ENCODE assay signal across 8 cellular contexts in the genomic region with DNA sequence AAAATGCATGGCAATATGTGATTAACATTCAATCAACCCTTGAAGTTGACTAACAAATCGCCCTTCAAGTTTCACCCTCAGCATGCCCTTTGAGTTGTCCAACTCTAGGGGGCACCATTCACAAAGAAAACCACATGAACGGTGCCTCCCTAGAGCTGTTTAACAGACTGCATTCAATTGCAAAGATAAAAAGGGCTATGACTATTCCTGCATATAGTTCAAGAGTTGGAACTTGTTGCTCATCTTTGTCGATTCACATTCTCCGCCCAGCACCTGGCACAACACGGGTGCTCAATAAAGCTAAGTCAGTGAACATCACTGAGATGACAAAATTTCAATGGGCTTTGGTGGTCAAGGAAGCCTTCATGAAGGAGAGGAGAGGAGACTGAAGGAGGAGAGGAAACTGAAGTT.
DNase-seq lines count a peak whose midpoint lies in the region; ATAC-seq and TF ChIP-seq lines count a peak whose summit lies in the region.

No MANE protein-coding gene starts in this region.

- no peak overlapping the region for H3K18ac ChIP-seq in trophoblast cell (ENCODE audit: low read length)

- no peak overlapping the region for H3K9ac ChIP-seq in trophoblast cell (ENCODE audit: low read length)

- no peak overlapping the region for H2BK5ac ChIP-seq in trophoblast cell (ENCODE audit: low read depth, low read length, poor library complexity)

- no peak for DNase-seq in activated CD4-positive, CD25-positive, alpha-beta regulatory T cell treated with anti-CD3 and anti-CD28 coated beads, Interleukin-2, amount 50 U/mL, for 72 hours
- DNase-seq in KBM-7 (peak; percentile 69), SW480 (ENCODE audit: low spot score) (peak; percentile 50), fibroblast of mammary gland (ENCODE audit: low read depth) (peak; percentile 55), trophoblast cell (peak; percentile 15 to 78), HK-2 (ENCODE audit: unreplicated experiment) (no peak)

- H3K4ac ChIP-seq in trophoblast cell (ENCODE audit: low read depth, low read length): no peak overlapping the region

- H3K27me3 ChIP-seq in trophoblast cell (ENCODE audit: insufficient read depth, low read length): no peaks in the 10 kb centered on the region

- no peak overlapping the region for H4K91ac ChIP-seq in trophoblast cell (ENCODE audit: low read depth, low read length)

- no peak overlapping the region for H2BK120ac ChIP-seq in trophoblast cell (ENCODE audit: insufficient read depth, low read length, poor library complexity)

- no CpG with 5 or more reads among the region's 5 CpGs for WGBS in trophoblast cell (ENCODE audit: extremely low coverage, insufficient coverage, insufficient read length)

- no peaks in the 10 kb centered on the region for H3K79me1 ChIP-seq in trophoblast cell (ENCODE audit: low read length)

- H3K79me2 ChIP-seq in trophoblast cell (ENCODE audit: control insufficient read depth, insufficient read depth, low read length, poor library complexity): no peaks in the 10 kb centered on the region

- in situ Hi-C loops in KBM-7 (cut with MboI; ENCODE audit: low pct_unique_long_range_greater_than_20kb, low sequenced_read_pairs): no loop called here

- no peak overlapping the region for H3K4me3 ChIP-seq in fibroblast of mammary gland (ENCODE audit: control insufficient read depth, low read depth, low read length)
- no peak overlapping the region for H3K4me3 ChIP-seq in trophoblast cell (ENCODE audit: low read depth, low read length)

- no peak overlapping the region for H2AK5ac ChIP-seq in trophoblast cell (ENCODE audit: low read length)

- no peaks in the 10 kb centered on the region for H3K4me1 ChIP-seq in trophoblast cell (ENCODE audit: control insufficient read depth in 1 of 2, insufficient read depth in 2 of 2, low read length in 2 of 2)

- H2BK12ac ChIP-seq in trophoblast cell (ENCODE audit: low read length): no peak overlapping the region

- H3K23ac ChIP-seq in trophoblast cell (ENCODE audit: low read length): no peak overlapping the region

- no peak overlapping the region for H3K4me2 ChIP-seq in trophoblast cell (ENCODE audit: low read length)

- no peak overlapping the region for H4K8ac ChIP-seq in trophoblast cell (ENCODE audit: low read depth, low read length)

- H3K9me3 ChIP-seq in trophoblast cell (ENCODE audit: insufficient read depth, low read depth, low read length): no peaks in the 10 kb centered on the region

- no peak overlapping the region for H4K12ac ChIP-seq in trophoblast cell (ENCODE audit: low read depth, low read length)

- peak; percentile 62 for TF ChIP-seq CTCF in fibroblast of mammary gland (conservative IDR thresholded peaks at IDR 0.05; ENCODE audit: control insufficient read depth, insufficient read depth, low read depth, low read length)

- H2AFZ ChIP-seq in trophoblast cell (ENCODE audit: insufficient read depth, low read length, poor library complexity): no peak overlapping the region

- H3K36me3 ChIP-seq in trophoblast cell (ENCODE audit: control insufficient read depth in 1 of 2, insufficient read depth in 2 of 2, low read length in 2 of 2): no peaks in the 10 kb centered on the region

- peak; percentile 35 to 45 for ATAC-seq in activated CD4-positive, CD25-positive, alpha-beta regulatory T cell treated with anti-CD3 and anti-CD28 coated beads, Interleukin-2, amount 50 U/mL, for 24 hours
- ATAC-seq in GM21529 (IDR thresholded peaks at IDR 0.05; ENCODE audit: unreplicated experiment): no peak

- H3K27ac ChIP-seq in trophoblast cell (ENCODE audit: low read depth, low read length): no peak overlapping the region

- no peak overlapping the region for H3K14ac ChIP-seq in trophoblast cell (ENCODE audit: low read length)

Comparison
In these comparisons a context has a peak if more than half of its experiments do, and no peak if none do; other contexts are left out.
1. DNase-seq: peak in KBM-7 (single experiment), SW480 (single experiment), fibroblast of mammary gland (single experiment) and trophoblast cell (2 of 2); none in activated CD4-positive, CD25-positive, alpha-beta regulatory T cell treated with anti-CD3 and anti-CD28 coated beads, Interleukin-2, amount 50 U/mL, for 72 hours (single experiment) and HK-2 (single experiment).